Comparison of ENCODE assay signal across 13 cellular contexts in the genomic region with DNA sequence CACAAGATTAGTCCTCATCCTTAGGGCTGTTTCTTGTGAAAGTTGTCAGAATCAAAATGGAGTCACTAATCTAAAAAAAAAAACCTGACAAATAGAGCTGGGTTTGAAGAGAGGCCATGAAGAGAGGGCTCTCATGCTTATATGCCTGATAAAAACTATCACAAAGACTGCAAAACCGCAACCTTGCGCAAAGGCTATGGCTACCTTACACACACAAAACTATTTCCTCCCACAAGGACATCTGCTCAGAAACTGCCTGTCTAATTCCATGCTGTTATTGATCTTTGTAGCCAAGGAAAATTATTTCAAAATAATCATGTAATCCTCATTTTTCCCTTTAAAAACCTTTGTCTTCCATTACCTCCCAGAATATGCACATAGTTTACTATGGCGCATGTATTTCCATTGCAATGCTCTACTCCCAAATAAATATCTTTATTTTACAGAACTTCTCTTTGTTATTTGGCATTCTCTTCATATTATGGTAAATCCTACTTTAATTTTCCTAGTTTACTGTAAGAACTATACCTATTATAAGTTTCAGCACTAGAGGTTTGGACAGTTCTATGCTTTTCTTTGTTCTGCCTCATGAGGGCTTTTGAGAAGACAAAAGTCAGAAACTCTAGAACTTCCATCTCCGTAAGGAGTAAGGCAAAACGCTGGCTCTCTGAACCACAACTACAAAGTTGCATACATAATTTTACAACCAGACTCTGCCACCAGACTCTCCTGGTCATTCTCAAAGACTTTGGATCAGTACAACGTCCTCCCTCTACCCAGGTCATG. TPM values are rescaled to one million over a fixed set of nuclear protein-coding genes. Genes with fewer than 3 reads are reported as not detected.
DNase-seq lines count a peak whose midpoint lies in the region; ATAC-seq and TF ChIP-seq lines count a peak whose summit lies in the region.
"Had no signal": no experiment of that assay in that cellular context is flagged by ENCODE, and none has a peak within 500 bp of the region (broad histone marks: within the 10 kb centered on the region; RNA-seq: fewer than 3 reads in every experiment).

No MANE protein-coding gene starts in this region.

- H3K4me1 Mint-ChIP-seq in chondrocyte (ENCODE audit: low read depth) = no peaks in the 10 kb centered on the region

- peaks cover 56% of the 10 kb centered on the region for H3K27me3 Mint-ChIP-seq in chondrocyte (ENCODE audit: low read depth)

- no peak for ATAC-seq in GM19452 (IDR thresholded peaks at IDR 0.05; ENCODE audit: unreplicated experiment)
- ATAC-seq: natural killer cell treated with Interleukin-12 subunit alpha and Interleukin-12 subunit beta and Interleukin-15 and Interleukin-18, amount 100 ng/mL, for 72 hours had no signal

- POLR2A ChIA-PET in GM10248 (lab: Yijun Ruan, JAX) = interaction anchor here (0.6 kb wide), 1 partner anchor 37 kb away, joined by 3 read pairs; no protein-coding TSS in a partner anchor

- no peaks in the 10 kb centered on the region for H3K27me3 ChIP-seq in BE2C

- H3K27ac Mint-ChIP-seq in chondrocyte (ENCODE audit: unreplicated experiment) = no peak overlapping the region
- H3K27ac Mint-ChIP-seq: natural killer cell treated with Interleukin-12 subunit alpha and Interleukin-12 subunit beta and Interleukin-15 and Interleukin-18, amount 100 ng/mL, for 72 hours; T-helper 1 cell treated with Interleukin-12 subunit alpha and Interleukin-12 subunit beta and Interleukin-4 antibody, amounts not matched to agents 30 μg/mL and 1 μg/mL, for 36 hours had no signal

- H3K9me3 ChIP-seq in BE2C = no peaks in the 10 kb centered on the region

- H3K4me3 ChIP-seq in BE2C (ENCODE audit: low read depth, low read length) = no peak overlapping the region

- no peaks in the 10 kb centered on the region for H3K36me3 Mint-ChIP-seq in chondrocyte (ENCODE audit: low read depth)
- H3K36me3 Mint-ChIP-seq: natural killer cell treated with Interleukin-12 subunit alpha and Interleukin-12 subunit beta and Interleukin-15 and Interleukin-18, amount 100 ng/mL, for 72 hours had no signal

- peak; percentile 2 for DNase-seq in DMS53 (lab: John Stamatoyannopoulos, UW)
- no peak for DNase-seq in DMS53 treated with DMSO at 0.1 percent for 48 hours (lab: John Stamatoyannopoulos, UW; ENCODE audit: unreplicated experiment)
- peak; percentile 44 for DNase-seq in NOMO-1 treated with DMSO at 0.1 percent for 48 hours (lab: John Stamatoyannopoulos, UW; ENCODE audit: unreplicated experiment)
- no peak for DNase-seq in chondrocyte (ENCODE audit: low spot score)
- DNase-seq in renal cortical epithelial cell (ENCODE audit: low read depth) = peak; percentile 54
- no peak for DNase-seq in BE2C
- no peak for DNase-seq in GM10248 (ENCODE audit: extremely low spot score)
- DNase-seq: activated CD8-positive, alpha-beta memory T cell treated with anti-CD3 and anti-CD28 coated beads, Interleukin-2, amount 50 U/mL, for 4 hours; anterior cingulate cortex; GDM1 had no signal

- H3K9me3 Mint-ChIP-seq in chondrocyte (ENCODE audit: low read depth) = no peaks in the 10 kb centered on the region
- H3K9me3 Mint-ChIP-seq: natural killer cell treated with Interleukin-12 subunit alpha and Interleukin-12 subunit beta and Interleukin-15 and Interleukin-18, amount 100 ng/mL, for 72 hours; T-helper 1 cell treated with Interleukin-12 subunit alpha and Interleukin-12 subunit beta and Interleukin-4 antibody, amounts not matched to agents 30 μg/mL and 1 μg/mL, for 36 hours had no signal

- CTCF ChIA-PET in GM10248 (lab: Yijun Ruan, JAX) = no interaction called here

- H3K36me3 ChIP-seq in BE2C = no peaks in the 10 kb centered on the region

- H3K4me1 ChIP-seq in BE2C = no peaks in the 10 kb centered on the region

- H3K4me3 Mint-ChIP-seq in chondrocyte (ENCODE audit: unreplicated experiment) = no peak overlapping the region
- H3K4me3 Mint-ChIP-seq: natural killer cell treated with Interleukin-12 subunit alpha and Interleukin-12 subunit beta and Interleukin-15 and Interleukin-18, amount 100 ng/mL, for 72 hours; T-helper 1 cell treated with Interleukin-12 subunit alpha and Interleukin-12 subunit beta and Interleukin-4 antibody, amounts not matched to agents 30 μg/mL and 1 μg/mL, for 36 hours had no signal

- TF ChIP-seq CTCF in chondrocyte (IDR thresholded peaks at IDR 0.05) (peak; percentile 45), BE2C (IDR thresholded peaks at IDR 0.05; ENCODE audit: low read depth, low read length) (no peak), GM10248 (IDR thresholded peaks at IDR 0.05; ENCODE audit: control extremely low read depth, extremely low read depth, low read depth, missing control alignments) (no peak)

RNA-seq across cellular contexts. Expression of gene DPYSL5, which starts 9.6 kb away (rescaled TPM):
- total RNA-seq in chondrocyte (0.25 to 0.44 TPM (median 0.26 TPM) in 3 replicates), renal cortical epithelial cell (not detected in 2 replicates)
- polyA plus RNA-seq in BE2C (2012; ENCODE audit: insufficient read depth, insufficient read length, low read depth) = 38.5 TPM
- total RNA-seq: natural killer cell treated with Interleukin-12 subunit alpha and Interleukin-12 subunit beta and Interleukin-15 and Interleukin-18, amount 100 ng/mL, for 72 hours had no signal

RNA-seq across cellular contexts. Expression of gene CENPA, which starts 52.5 kb away (rescaled TPM):
- total RNA-seq in chondrocyte (2.6 to 6.2 TPM (median 4.6 TPM) in 3 replicates), renal cortical epithelial cell (0.50 and 5.6 TPM in 2 replicates)
- 3.7 TPM for polyA plus RNA-seq in BE2C (2012; ENCODE audit: insufficient read depth, insufficient read length, low read depth)

Comparison
In these comparisons a context has a peak if more than half of its experiments do, and no peak if none do; other contexts are left out.
1. DNase-seq: peak in DMS53 (single experiment), NOMO-1 treated with DMSO at 0.1 percent for 48 hours (single experiment) and renal cortical epithelial cell (single experiment); none in DMS53 treated with DMSO at 0.1 percent for 48 hours (single experiment), chondrocyte (single experiment), BE2C (single experiment) and GM10248 (single experiment).